ENCODE assay signal across 22 cellular contexts in the genomic region with DNA sequence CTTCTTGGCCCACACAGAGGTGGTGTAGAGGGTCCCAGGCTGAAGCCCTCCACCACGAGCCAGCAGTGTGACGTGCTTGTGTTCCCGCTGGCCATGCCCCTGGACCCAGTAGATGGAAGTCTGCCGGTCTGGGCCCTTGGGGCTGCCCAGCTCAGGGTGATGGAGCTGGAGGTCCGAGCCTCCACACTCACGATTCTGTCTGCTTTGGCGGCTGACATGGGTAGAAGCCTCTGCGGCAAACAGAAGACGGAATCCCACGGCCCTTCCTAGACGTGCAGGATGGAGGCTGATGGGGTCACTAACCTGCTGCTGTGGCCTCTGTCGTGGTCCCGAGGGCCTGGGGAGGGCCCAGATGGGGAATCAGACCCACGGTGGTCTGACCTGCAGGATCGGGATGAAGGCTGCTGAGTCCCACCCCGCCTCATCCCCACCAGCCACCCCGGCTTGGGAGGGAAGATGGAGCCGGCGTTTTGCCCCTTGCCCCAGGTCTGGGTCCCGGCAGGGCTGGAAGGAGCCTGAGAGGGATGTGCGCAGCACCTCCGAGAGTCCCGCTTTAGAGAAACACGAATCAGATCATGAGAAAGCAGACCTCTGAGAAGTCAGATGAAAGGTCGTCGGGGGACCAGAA. TPM values are rescaled to one million over a fixed set of nuclear protein-coding genes. Genes with fewer than 3 reads are reported as not detected.
"Had no signal": no experiment of that assay in that cellular context is flagged by ENCODE, and none has a peak within 500 bp of the region (broad histone marks: within the 10 kb centered on the region; RNA-seq: fewer than 3 reads in every experiment).

No MANE protein-coding gene starts in this region.

- H3K4me3 Mint-ChIP-seq: activated CD4-positive, alpha-beta memory T cell treated with anti-CD3 and anti-CD28 coated beads, Interleukin-2, amount 10 ng/mL, durations not matched to agents 7 days and 5 days; activated CD4-positive, alpha-beta T cell treated with anti-CD3 and anti-CD28 coated beads for 36 hours; activated T-cell treated with anti-CD3 and anti-CD28 coated beads, Interleukin-2, amount 50 U/mL, for 4 hours; memory B cell; naive B cell; stimulated activated memory B cell treated with anti-CD40 and anti-IgM and Interleukin-4, amounts not matched to agents 10 μg/mL and 1 μg/mL and 100 μg/mL, for 72 hours; WTC11 had no signal

- H3K4me3 ChIP-seq: gastrocnemius medialis, left ventricle myocardium inferior, mucosa of descending colon, sigmoid colon, thoracic aorta had no signal

- H3K9me3 ChIP-seq: gastrocnemius medialis, mucosa of descending colon, sigmoid colon, thoracic aorta had no signal

- H3K4me1 Mint-ChIP-seq: activated CD4-positive, alpha-beta T cell treated with anti-CD3 and anti-CD28 coated beads for 36 hours had no signal

- H3K4me1 ChIP-seq: gastrocnemius medialis, parathyroid adenoma had no signal

- H3K79me2 ChIP-seq: parathyroid adenoma had no signal

- H2AFZ ChIP-seq: parathyroid adenoma had no signal

- H3K27ac Mint-ChIP-seq: activated CD4-positive, alpha-beta memory T cell treated with anti-CD3 and anti-CD28 coated beads, Interleukin-2, amount 10 ng/mL, durations not matched to agents 7 days and 5 days; activated CD4-positive, alpha-beta T cell treated with anti-CD3 and anti-CD28 coated beads for 36 hours; memory B cell; stimulated activated memory B cell treated with anti-CD40 and anti-IgM and Interleukin-4, amounts not matched to agents 10 μg/mL and 1 μg/mL and 100 μg/mL, for 72 hours; WTC11 had no signal

- H3K27me3 Mint-ChIP-seq: activated CD4-positive, alpha-beta memory T cell treated with anti-CD3 and anti-CD28 coated beads, Interleukin-2, amount 10 ng/mL, durations not matched to agents 7 days and 5 days; activated CD4-positive, alpha-beta T cell treated with anti-CD3 and anti-CD28 coated beads for 36 hours; memory B cell; naive B cell; stimulated activated memory B cell treated with anti-CD40 and anti-IgM and Interleukin-4, amounts not matched to agents 10 μg/mL and 1 μg/mL and 100 μg/mL, for 72 hours had no signal

- DNase-seq: activated CD4-positive, alpha-beta memory T cell treated with anti-CD3 and anti-CD28 coated beads, Interleukin-2, amount 10 ng/mL, durations not matched to agents 7 days and 5 days; activated CD4-positive, alpha-beta T cell treated with anti-CD3 and anti-CD28 coated beads for 36 hours; activated naive CD4-positive, alpha-beta T cell treated with anti-CD3 and anti-CD28 coated beads, Interleukin-2, amount 50 U/mL, for 16 hours; activated T-cell treated with anti-CD3 and anti-CD28 coated beads, Interleukin-2, amount 50 U/mL, for 4 hours; cerebellar nuclear complex; cortex of kidney; effector CD4-positive, alpha-beta T cell; gastrocnemius medialis; head of caudate nucleus; kidney glomerular epithelial cell; left ventricle myocardium inferior; mucosa of descending colon; naive B cell; sigmoid colon; stimulated activated CD4-positive, alpha-beta T cell treated with anti-CD3 and anti-CD28 coated beads, Interleukin-4, amount 100 ng/mL, for 24 hours had no signal

- H3K27ac ChIP-seq: gastrocnemius medialis, left ventricle myocardium inferior, parathyroid adenoma, sigmoid colon, thoracic aorta had no signal

- H3K27me3 ChIP-seq: gastrocnemius medialis, sigmoid colon had no signal

- ATAC-seq: activated CD4-positive, alpha-beta T cell treated with anti-CD3 and anti-CD28 coated beads for 36 hours; activated T-cell treated with anti-CD3 and anti-CD28 coated beads, Interleukin-2, amount 50 U/mL, for 4 hours; gastrocnemius medialis had no signal

RNA-seq across cellular contexts. Expression of gene PTPRH, which starts 14.9 kb away (rescaled TPM):
- total RNA-seq: activated CD4-positive, alpha-beta memory T cell treated with anti-CD3 and anti-CD28 coated beads, Interleukin-2, amount 10 ng/mL, durations not matched to agents 7 days and 5 days; activated CD4-positive, alpha-beta T cell treated with anti-CD3 and anti-CD28 coated beads for 36 hours; T-helper 2 cell treated with Interferon-gamma antibody and Interleukin-4, amounts not matched to agents 100 ng/mL and 5 ng/mL, for 36 hours had no signal

RNA-seq across cellular contexts. Expression of gene SYT5, which starts 44.1 kb away (rescaled TPM):
- total RNA-seq: activated CD4-positive, alpha-beta memory T cell treated with anti-CD3 and anti-CD28 coated beads, Interleukin-2, amount 10 ng/mL, durations not matched to agents 7 days and 5 days; activated T-cell treated with anti-CD3 and anti-CD28 coated beads, Interleukin-2, amount 50 U/mL, for 4 hours; gastrocnemius medialis; left ventricle myocardium inferior; T-helper 2 cell treated with Interferon-gamma antibody and Interleukin-4, amounts not matched to agents 100 ng/mL and 5 ng/mL, for 36 hours; thoracic aorta; ureter had no signal
